Comparison of ENCODE assay signal across 8 cellular contexts in genomic region chr7:99919814-99920618, GRCh38. TPM values are rescaled to one million over a fixed set of nuclear protein-coding genes. Genes with fewer than 3 reads are reported as not detected.
DNase-seq lines count a peak whose midpoint lies in the region; ATAC-seq, FAIRE-seq and TF ChIP-seq lines count a peak whose summit lies in the region.

No MANE protein-coding gene starts in this region.

- H3K4me3 Mint-ChIP-seq in IgD-negative memory B cell: peak overlapping the region; percentile 94 to 96 (median 95)

- peak overlapping the region; percentile 78 for H3K9ac ChIP-seq in mucosa of stomach (ENCODE audit: low read length)

- POLR2A ChIA-PET in AG04450 (lab: Yijun Ruan, JAX): interaction anchor here (0.6 to 1.1 kb wide), 6 partner anchors 8 to 557 kb away, joined by 3 to 6 read pairs (median 3); partner anchors contain the start of genes GJC3 and ZNF655

- H3K9me3 ChIP-seq in AG04450 (ENCODE audit: control insufficient read depth, insufficient read depth, low read length) (no peaks in the 10 kb centered on the region), mucosa of stomach (ENCODE audit: control insufficient read depth, low read length) (no peaks in the 10 kb centered on the region)

- H3K27ac ChIP-seq in AG04450 (ENCODE audit: low read depth, low read length): peak overlapping the region; percentile 91

- peaks cover 26% of the 10 kb centered on the region for H3K4me1 ChIP-seq in mucosa of stomach (ENCODE audit: control insufficient read depth, insufficient read depth, low read length)

- H3K36me3 Mint-ChIP-seq in IgD-negative memory B cell: peaks cover 3% of the 10 kb centered on the region

- TF ChIP-seq CTCF in AG04450 (IDR thresholded peaks at IDR 0.05; ENCODE audit: low read depth, low read length) (no peak), bronchial epithelial cell (IDR thresholded peaks at IDR 0.05; ENCODE audit: insufficient read depth, low read length, severe bottlenecking) (no peak)

- DNase-seq in AG04450 (ENCODE audit: low read depth, low spot score): no peak
- no peak for DNase-seq in bronchial epithelial cell (ENCODE audit: low read depth)
- DNase-seq in anterior cingulate cortex (lab: John Stamatoyannopoulos, UW): no peak
- DNase-seq in activated gamma-delta T cell treated with Interleukin-2 at 50 U/mL for 16 hours: no peak
- DNase-seq in GF-D8 (lab: John Stamatoyannopoulos, UW): no peak

- no peak for ATAC-seq in GM21825 (IDR thresholded peaks at IDR 0.05; ENCODE audit: unreplicated experiment)

- peaks cover 2% of the 10 kb centered on the region for H3K27me3 Mint-ChIP-seq in IgD-negative memory B cell

- H3K27ac Mint-ChIP-seq in IgD-negative memory B cell: peak overlapping the region; percentile 93 to 98 (median 98)

- FAIRE-seq in bronchial epithelial cell (lab: Jason Lieb, UNC): no peak

- CTCF ChIA-PET in AG04450 (lab: Charles Lee): interaction anchor here (1.2 to 1.8 kb wide), 2 partner anchors 9 to 56 kb away, joined by 5 to 8 read pairs; partner anchors contain the start of genes AZGP1 and GJC3

- H3K36me3 ChIP-seq in bronchial epithelial cell (ENCODE audit: control insufficient read depth, insufficient read depth, low read length) (peaks cover 4% of the 10 kb centered on the region), mucosa of stomach (ENCODE audit: control insufficient read depth, insufficient read depth, low read length) (peaks cover 11% of the 10 kb centered on the region)

- no peaks in the 10 kb centered on the region for H3K27me3 ChIP-seq in AG04450 (ENCODE audit: control insufficient read depth, insufficient read depth, low read length)
- no peaks in the 10 kb centered on the region for H3K27me3 ChIP-seq in bronchial epithelial cell (ENCODE audit: control insufficient read depth, insufficient read depth, low read length)
- H3K27me3 ChIP-seq in mucosa of stomach (ENCODE audit: control insufficient read depth, insufficient read depth, low read length): no peaks in the 10 kb centered on the region

- H3K9me3 Mint-ChIP-seq in IgD-negative memory B cell: peaks cover 0 to 2% (median 0%) of the 10 kb centered on the region in 3 donors

- peaks cover 12 to 34% (median 29%) of the 10 kb centered on the region in 3 donors for H3K4me1 Mint-ChIP-seq in IgD-negative memory B cell

- H3K4me3 ChIP-seq in AG04450 (ENCODE audit: low read depth, low read length) (peak overlapping the region; percentile 90), bronchial epithelial cell (ENCODE audit: low read depth, low read length) (peak overlapping the region; percentile 79), mucosa of stomach (ENCODE audit: low read length) (peak overlapping the region; percentile 80)

RNA-seq across cellular contexts. Expression of gene TRIM4, which starts 0.7 kb away (rescaled TPM):
- 27.0 and 32.7 TPM in 2 replicates for polyA plus RNA-seq in AG04450 (2011; rRNA removed)
- 19.1 and 23.9 TPM in 2 replicates for polyA minus RNA-seq in AG04450 (2011; rRNA and poly(A)+ RNA removed)
- 30.2 TPM for polyA plus RNA-seq in IgD-negative memory B cell
- total RNA-seq in bronchial epithelial cell: 17.1 and 20.7 TPM in 2 replicates

RNA-seq across cellular contexts. Expression of gene GJC3, which starts 9.4 kb away (rescaled TPM):
- polyA plus RNA-seq in AG04450 (2011; rRNA removed) (not detected in 2 replicates), IgD-negative memory B cell (not detected)
- polyA minus RNA-seq in AG04450 (2011; rRNA and poly(A)+ RNA removed): not detected in 2 replicates
- not detected in 2 replicates for total RNA-seq in bronchial epithelial cell

RNA-seq across cellular contexts. Expression of gene OR2AE1, which starts 43.2 kb away (rescaled TPM):
- not detected in 2 replicates for polyA plus RNA-seq in AG04450 (2011; rRNA removed)
- 0.51 and 0.56 TPM in 2 replicates for polyA minus RNA-seq in AG04450 (2011; rRNA and poly(A)+ RNA removed)
- polyA plus RNA-seq in IgD-negative memory B cell: not detected
- total RNA-seq in bronchial epithelial cell: not detected in 2 replicates

RNA-seq across cellular contexts. Expression of gene AZGP1, which starts 55.8 kb away (rescaled TPM):
- not detected in 2 replicates for polyA plus RNA-seq in AG04450 (2011; rRNA removed)
- not detected in 2 replicates for polyA minus RNA-seq in AG04450 (2011; rRNA and poly(A)+ RNA removed)
- not detected for polyA plus RNA-seq in IgD-negative memory B cell
- total RNA-seq in bronchial epithelial cell: 1.2 and 1.6 TPM in 2 replicates
